In the genomic region with DNA sequence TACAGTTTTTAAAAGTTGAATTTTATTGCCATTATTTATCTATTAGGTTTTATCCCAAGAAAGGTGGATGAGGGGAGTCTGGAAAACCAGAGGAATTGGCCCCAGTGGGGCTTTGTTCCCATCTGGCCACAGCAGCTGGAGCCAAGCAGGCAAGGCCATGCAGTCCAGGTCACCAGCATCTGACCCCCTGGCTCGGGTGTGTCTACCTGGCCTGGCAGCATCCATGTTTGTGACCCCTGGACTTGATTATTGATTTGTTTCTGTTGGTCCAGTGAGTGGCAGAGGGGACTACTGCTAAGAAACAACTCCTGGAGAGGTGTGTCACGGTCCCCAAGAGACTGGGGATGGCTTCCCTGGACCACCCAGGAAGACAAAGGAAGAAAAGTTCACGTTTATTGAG, we compare ENCODE assay signal across 14 cellular contexts.
"Had no signal": no experiment of that assay in that cellular context is flagged by ENCODE, and none has a peak within 500 bp of the region (broad histone marks: within the 10 kb centered on the region; RNA-seq: fewer than 3 reads in every experiment).

No MANE protein-coding gene starts in this region.

- H3K27ac Mint-ChIP-seq: activated naive CD8-positive, alpha-beta T cell treated with anti-CD3 and anti-CD28 coated beads, Interleukin-2, amount 50 U/mL, for 24 hours; activated T-helper 1 cell treated with anti-CD3 and anti-CD28 coated beads, Interleukin-12 subunit alpha, Interleukin-12 subunit beta, Interleukin-2, Interleukin-4 antibody, amounts not matched to agents 30 ng/mL and 10 ng/mL and 1 ng/mL, durations not matched to agents 14 hours and 24 hours and 36 hours; neural progenitor cell; stimulated activated naive CD8-positive, alpha-beta T cell treated with anti-CD3 and anti-CD28 coated beads, Interleukin-15, Interleukin-2, amounts not matched to agents 100 ng/mL and 50 ng/mL, for 24 hours had no signal

- H2AFZ ChIP-seq: neural progenitor cell had no signal

- H3K36me3 ChIP-seq: esophagus squamous epithelium, neural progenitor cell, uterus had no signal

- H3K36me3 Mint-ChIP-seq: natural killer cell, neural progenitor cell had no signal

- H3K27me3 ChIP-seq: esophagus squamous epithelium, neural progenitor cell, uterus had no signal

- H3K9ac ChIP-seq: neural progenitor cell had no signal

- H3K4me1 ChIP-seq: esophagus squamous epithelium, neural progenitor cell, uterus had no signal

- DNase-seq: activated CD4-positive, CD25-positive, alpha-beta regulatory T cell; activated gamma-delta T cell; activated naive CD4-positive, alpha-beta T cell treated with anti-CD3 and anti-CD28 coated beads, Interleukin-2, amount 50 U/mL, for 16 hours; activated T-cell treated with anti-CD3 and anti-CD28 coated beads for 4 hours; esophagus squamous epithelium; natural killer cell; uterus had no signal

- H3K27me3 Mint-ChIP-seq: activated naive CD8-positive, alpha-beta T cell treated with anti-CD3 and anti-CD28 coated beads, Interleukin-2, amount 50 U/mL, for 24 hours; stimulated activated naive CD8-positive, alpha-beta T cell treated with anti-CD3 and anti-CD28 coated beads, Interleukin-15, Interleukin-2, amounts not matched to agents 100 ng/mL and 50 ng/mL, for 24 hours; type B pancreatic cell had no signal

- H3K4me2 ChIP-seq: neural progenitor cell had no signal

- H3K27ac ChIP-seq: epithelial cell of prostate, esophagus squamous epithelium, neural progenitor cell, uterus had no signal

- H3K4me3 ChIP-seq: esophagus squamous epithelium, lung, neural progenitor cell, uterus had no signal

- H3K9me3 ChIP-seq: esophagus squamous epithelium, uterus had no signal

- H3K4me3 Mint-ChIP-seq: activated naive CD8-positive, alpha-beta T cell treated with anti-CD3 and anti-CD28 coated beads, Interleukin-2, amount 50 U/mL, for 24 hours; activated T-helper 1 cell treated with anti-CD3 and anti-CD28 coated beads, Interleukin-12 subunit alpha, Interleukin-12 subunit beta, Interleukin-2, Interleukin-4 antibody, amounts not matched to agents 30 ng/mL and 10 ng/mL and 1 ng/mL, durations not matched to agents 14 hours and 24 hours and 36 hours; natural killer cell; neural progenitor cell; stimulated activated naive CD8-positive, alpha-beta T cell treated with anti-CD3 and anti-CD28 coated beads, Interleukin-15, Interleukin-2, amounts not matched to agents 100 ng/mL and 50 ng/mL, for 24 hours; type B pancreatic cell had no signal

- H3K9me3 Mint-ChIP-seq: activated naive CD8-positive, alpha-beta T cell treated with anti-CD3 and anti-CD28 coated beads, Interleukin-2, amount 50 U/mL, for 24 hours; activated T-helper 1 cell treated with anti-CD3 and anti-CD28 coated beads, Interleukin-12 subunit alpha, Interleukin-12 subunit beta, Interleukin-2, Interleukin-4 antibody, amounts not matched to agents 30 ng/mL and 10 ng/mL and 1 ng/mL, durations not matched to agents 14 hours and 24 hours and 36 hours; natural killer cell; neural progenitor cell; stimulated activated naive CD8-positive, alpha-beta T cell treated with anti-CD3 and anti-CD28 coated beads, Interleukin-15, Interleukin-2, amounts not matched to agents 100 ng/mL and 50 ng/mL, for 24 hours; type B pancreatic cell had no signal
